ENCODE assay signal across 8 cellular contexts in the genomic region with DNA sequence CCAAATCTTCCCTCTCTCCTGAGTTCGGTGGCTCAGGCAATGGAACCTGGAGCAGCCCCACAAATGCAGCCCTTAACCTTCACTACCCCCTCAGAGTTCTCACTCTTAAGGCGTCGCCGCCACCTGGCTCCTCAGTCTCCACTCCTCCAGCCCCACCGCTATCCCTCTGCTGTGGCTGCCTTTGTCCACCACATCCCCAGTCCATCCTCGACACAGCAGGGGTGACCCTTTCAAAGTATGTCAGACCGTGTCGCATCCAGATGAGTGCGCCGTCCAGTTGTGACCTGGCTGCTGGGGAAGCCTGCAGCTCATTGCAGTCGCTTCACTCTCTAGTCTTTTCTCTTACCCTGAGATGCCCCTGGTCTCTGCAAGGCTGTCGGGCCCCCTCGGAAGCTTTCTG. TPM values are rescaled to one million over a fixed set of nuclear protein-coding genes. Genes with fewer than 3 reads are reported as not detected.
DNase-seq lines count a peak whose midpoint lies in the region; FAIRE-seq and TF ChIP-seq lines count a peak whose summit lies in the region.

No MANE protein-coding gene starts in this region.

- no peaks in the 10 kb centered on the region for H3K9me3 ChIP-seq in BLaER1 treated with 17β-estradiol and CSF1 and Interleukin-3, amounts not matched to agents 10 nM and 100 nM (replicated peaks in 1 of 11)

- H3K27me3 ChIP-seq in BLaER1 treated with 17β-estradiol and CSF1 and Interleukin-3, amounts not matched to agents 10 nM and 100 nM: peaks cover 0 to 8% (median 0%) of the 10 kb centered on the region in 11 experiments; a peak in 5 of 22 replicates
- H3K27me3 ChIP-seq in KMS-11 (ENCODE audit: insufficient read depth, low read depth): no peaks in the 10 kb centered on the region

- no peaks in the 10 kb centered on the region for H3K9me3 Mint-ChIP-seq in chondrocyte (ENCODE audit: low read depth)
- no peaks in the 10 kb centered on the region for H3K9me3 Mint-ChIP-seq in nephron progenitor cell

- peak overlapping the region; percentile 99 for H3K4me3 Mint-ChIP-seq in chondrocyte (ENCODE audit: unreplicated experiment)
- peak overlapping the region; percentile 94 for H3K4me3 Mint-ChIP-seq in nephron progenitor cell

- H3K36me3 Mint-ChIP-seq in chondrocyte (ENCODE audit: low read depth) (peaks cover 7% of the 10 kb centered on the region), nephron progenitor cell (ENCODE audit: low read depth) (peaks cover 7% of the 10 kb centered on the region)

- H3K27ac Mint-ChIP-seq in chondrocyte (ENCODE audit: unreplicated experiment) (peak overlapping the region; percentile 82), nephron progenitor cell (peak overlapping the region; percentile 93)

- H3K4me3 ChIP-seq in BLaER1 treated with 17β-estradiol and CSF1 and Interleukin-3, amounts not matched to agents 10 nM and 100 nM: peak overlapping the region; percentile 80 to 98 (median 92)
- no peak overlapping the region for H3K4me3 ChIP-seq in KMS-11 (IDR thresholded peaks at IDR 0.05; ENCODE audit: insufficient read depth, low read depth, low read length)

- H2AFZ ChIP-seq in KMS-11 (ENCODE audit: low read depth): no peak overlapping the region

- H3K27me3 Mint-ChIP-seq in chondrocyte (ENCODE audit: low read depth): no peaks in the 10 kb centered on the region
- H3K27me3 Mint-ChIP-seq in nephron progenitor cell (ENCODE audit: low read depth, poor library complexity): no peaks in the 10 kb centered on the region

- peaks cover 81 to 89% (median 85%) of the 10 kb centered on the region in 10 experiments for H3K4me1 ChIP-seq in BLaER1 treated with 17β-estradiol and CSF1 and Interleukin-3, amounts not matched to agents 10 nM and 100 nM
- peaks cover 24% of the 10 kb centered on the region for H3K4me1 ChIP-seq in KMS-11 (ENCODE audit: low read depth, poor library complexity, severe bottlenecking)

- H3K4me1 Mint-ChIP-seq in chondrocyte (ENCODE audit: low read depth): peaks cover 47% of the 10 kb centered on the region
- peaks cover 83% of the 10 kb centered on the region for H3K4me1 Mint-ChIP-seq in nephron progenitor cell

- FAIRE-seq in GM12892 (lab: Jason Lieb, UNC): no peak

- H4K20me1 ChIP-seq in BLaER1 treated with 17β-estradiol and CSF1 and Interleukin-3, amounts not matched to agents 10 nM and 100 nM: peaks cover 35 to 85% (median 47%) of the 10 kb centered on the region in 11 experiments; a peak in 21 of 22 replicates
- no peaks in the 10 kb centered on the region for H4K20me1 ChIP-seq in KMS-11 (ENCODE audit: insufficient read depth)

- TF ChIP-seq POLR2A in GM12892 (IDR thresholded peaks at IDR 0.05; ENCODE audit: low read depth, low read length): no peak

- DNase-seq in chondrocyte (ENCODE audit: low spot score): no peak
- DNase-seq in nephron progenitor cell: no peak
- no peak for DNase-seq in SW480 (ENCODE audit: low spot score)
- DNase-seq in NCI-H2081 (lab: John Stamatoyannopoulos, UW): no peak
- no peak for DNase-seq in GM12892 (ENCODE audit: insufficient read length)
- no peak for DNase-seq in stimulated activated CD4-positive, alpha-beta T cell treated with anti-CD3 and anti-CD28 coated beads, Interleukin-4, amount 100 ng/mL, for 4 hours

- peaks cover 0 to 19% (median 5%) of the 10 kb centered on the region in 11 experiments; a peak in 9 of 22 replicates for H3K36me3 ChIP-seq in BLaER1 treated with 17β-estradiol and CSF1 and Interleukin-3, amounts not matched to agents 10 nM and 100 nM
- no peaks in the 10 kb centered on the region for H3K36me3 ChIP-seq in KMS-11 (ENCODE audit: insufficient read depth)

- peaks cover 53% of the 10 kb centered on the region for H3K79me2 ChIP-seq in KMS-11 (ENCODE audit: insufficient read depth, low read depth)

- peak overlapping the region; percentile 89 to 100 (median 97) for H3K4me2 ChIP-seq in BLaER1 treated with 17β-estradiol and CSF1 and Interleukin-3, amounts not matched to agents 10 nM and 100 nM
- H3K4me2 ChIP-seq in KMS-11: peak overlapping the region; percentile 64; the same call in 1 of the 2 replicates

- TF ChIP-seq CTCF in KMS-11 (conservative IDR thresholded peaks at IDR 0.05; ENCODE audit: low read depth, low read length) (no peak), chondrocyte (IDR thresholded peaks at IDR 0.05) (no peak), nephron progenitor cell (IDR thresholded peaks at IDR 0.05) (no peak)

- H3K9ac ChIP-seq in BLaER1 treated with 17β-estradiol and CSF1 and Interleukin-3, amounts not matched to agents 10 nM and 100 nM: peak overlapping the region; percentile 89 to 98 (median 92)
- H3K9ac ChIP-seq in KMS-11: peak overlapping the region; percentile 83; the same call in 1 of the 2 replicates

- peak overlapping the region in 9 of 11 experiments; percentile 86 to 98 (median 93); a peak in 18 of 22 replicates for H3K27ac ChIP-seq in BLaER1 treated with 17β-estradiol and CSF1 and Interleukin-3, amounts not matched to agents 10 nM and 100 nM
- H3K27ac ChIP-seq in KMS-11: no peak overlapping the region

RNA-seq across cellular contexts. Expression of a gene that starts 1.0 kb away (rescaled TPM):
- total RNA-seq in chondrocyte: 48.9 to 67.0 TPM (median 51.4 TPM) in 3 replicates
- polyA plus RNA-seq in GM12892 (2012; ENCODE audit: missing spikeins): 12.0 TPM

RNA-seq across cellular contexts. Expression of a gene that starts 1.1 kb away (rescaled TPM):
- 73.9 to 88.1 TPM (median 76.2 TPM) in 3 replicates for total RNA-seq in chondrocyte
- polyA plus RNA-seq in GM12892 (2012; ENCODE audit: missing spikeins): 92.2 TPM

RNA-seq across cellular contexts. Expression of a gene that starts 21.6 kb away (rescaled TPM):
- 0.15 to 0.48 TPM in 2 of 3 replicates, not detected in the other for total RNA-seq in chondrocyte
- 0.11 TPM for polyA plus RNA-seq in GM12892 (2012; ENCODE audit: missing spikeins)

RNA-seq across cellular contexts. Expression of a gene that starts 30.5 kb away (rescaled TPM):
- 0.15 to 0.26 TPM in 2 of 3 replicates, not detected in the other for total RNA-seq in chondrocyte
- 2.2 TPM for polyA plus RNA-seq in GM12892 (2012; ENCODE audit: missing spikeins)

RNA-seq across cellular contexts. Expression of a gene that starts 47.6 kb away (rescaled TPM):
- 0.31 to 0.50 TPM (median 0.38 TPM) in 3 replicates for total RNA-seq in chondrocyte
- 0.85 TPM for polyA plus RNA-seq in GM12892 (2012; ENCODE audit: missing spikeins)
